Comparison of ENCODE assay signal across 15 cellular contexts in the genomic region with DNA sequence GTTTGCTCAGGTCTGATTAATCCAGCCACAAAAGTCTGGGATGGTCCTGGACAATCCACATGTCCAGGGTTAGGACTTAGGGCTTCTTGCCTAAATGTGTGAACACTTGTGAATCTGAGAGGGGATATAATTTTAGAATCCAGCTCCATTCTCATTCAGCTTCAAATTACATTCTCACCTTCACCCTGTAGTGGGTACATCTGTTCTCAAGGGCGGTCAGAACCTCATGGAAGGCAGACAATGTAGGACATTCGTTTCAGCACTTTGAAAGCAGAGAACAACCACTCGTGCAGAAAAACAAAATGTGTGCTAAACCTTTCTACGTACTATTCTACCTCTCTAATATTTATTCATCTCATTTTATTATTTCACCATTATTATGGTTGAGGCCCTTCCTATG. TPM values are rescaled to one million over a fixed set of nuclear protein-coding genes. Genes with fewer than 3 reads are reported as not detected.
DNase-seq lines count a peak whose midpoint lies in the region; ATAC-seq and TF ChIP-seq lines count a peak whose summit lies in the region.
"Had no signal": no experiment of that assay in that cellular context is flagged by ENCODE, and none has a peak within 500 bp of the region (broad histone marks: within the 10 kb centered on the region; RNA-seq: fewer than 3 reads in every experiment).

No MANE protein-coding gene starts in this region.

- no peak for TF ChIP-seq POLR2A in upper lobe of left lung (IDR thresholded peaks at IDR 0.05)

- H3K9me3 ChIP-seq in Karpas-422 (ENCODE audit: low read length) (no peaks in the 10 kb centered on the region), upper lobe of left lung (no peaks in the 10 kb centered on the region)
- H3K9me3 ChIP-seq: neutrophil had no signal

- peak overlapping the region; percentile 81 for H3K9ac ChIP-seq in Karpas-422 (ENCODE audit: low read length)
- H3K9ac ChIP-seq: GM23248 had no signal

- H3K36me3 ChIP-seq in Karpas-422 (ENCODE audit: insufficient read depth, low read length) = peaks cover 20% of the 10 kb centered on the region
- H3K36me3 ChIP-seq in upper lobe of left lung = peaks cover 0 to 3% (median 0%) of the 10 kb centered on the region in 4 donors
- H3K36me3 ChIP-seq: neutrophil had no signal

- no peaks in the 10 kb centered on the region for H4K20me1 ChIP-seq in Karpas-422 (ENCODE audit: insufficient read depth, low read depth, low read length)

- peak overlapping the region; percentile 99 for H3K27ac Mint-ChIP-seq in activated naive CD4-positive, alpha-beta T cell treated with anti-CD3 and anti-CD28 coated beads, Interleukin-2, amount 50 U/mL, for 24 hours
- no peak overlapping the region for H3K27ac Mint-ChIP-seq in activated naive CD4-positive, alpha-beta T cell treated with anti-CD3 and anti-CD28 coated beads for 36 hours
- peak overlapping the region; percentile 98 to 99 for H3K27ac Mint-ChIP-seq in effector memory CD8-positive, alpha-beta T cell
- peak overlapping the region; percentile 95 for H3K27ac Mint-ChIP-seq in stimulated activated naive B cell treated with anti-CD40 and anti-IgM and Interleukin-4, amounts not matched to agents 10 μg/mL and 1 μg/mL and 100 μg/mL, for 72 hours
- no peak overlapping the region for H3K27ac Mint-ChIP-seq in progenitor cell of endocrine pancreas
- H3K27ac Mint-ChIP-seq: mesothelial cell of epicardium had no signal

- peaks cover 14% of the 10 kb centered on the region; the same call in 1 of the 2 replicates for H3K79me2 ChIP-seq in Karpas-422 (ENCODE audit: low read length)

- whole genome bisulfite sequencing in upper lobe of left lung, 2 donors = 90% methylated on average over 4 of the region's 4 CpGs

- CTCF ChIA-PET in activated naive CD4-positive, alpha-beta T cell treated with anti-CD3 and anti-CD28 coated beads for 36 hours (lab: Charles Lee) = interaction anchor here (1.0 to 1.9 kb wide), 5 partner anchors 22 to 84 kb away, joined by 3 to 7 read pairs (median 4); no protein-coding TSS in a partner anchor

- no peak overlapping the region for H2AFZ ChIP-seq in Karpas-422 (ENCODE audit: low read length)
- H2AFZ ChIP-seq: GM23248 had no signal

- TF ChIP-seq CTCF in progenitor cell of endocrine pancreas (IDR thresholded peaks at IDR 0.05; ENCODE audit: unreplicated experiment) (no peak), upper lobe of left lung (IDR thresholded peaks at IDR 0.05) (no peak)

- DNase-seq in activated naive CD4-positive, alpha-beta T cell treated with anti-CD3 and anti-CD28 coated beads for 36 hours = no peak
- DNase-seq in Karpas-422 = peak; percentile 73
- no peak for DNase-seq in effector memory CD8-positive, alpha-beta T cell
- DNase-seq in stimulated activated naive B cell treated with anti-CD40 and anti-IgM and Interleukin-4, amounts not matched to agents 10 μg/mL and 1 μg/mL and 100 μg/mL, for 72 hours = no peak
- no peak for DNase-seq in progenitor cell of endocrine pancreas (ENCODE audit: low spot score, unreplicated experiment)
- no peak for DNase-seq in upper lobe of left lung
- DNase-seq: activated CD4-positive, alpha-beta T cell treated with anti-CD3 and anti-CD28 coated beads for 48 hours; GM23248; hippocampal formation; NCI-H187 treated with DMSO at 0.1 percent for 48 hours; NCI-H510A had no signal

- peak overlapping the region; percentile 79 for H3K4me2 ChIP-seq in Karpas-422 (ENCODE audit: low read depth, low read length, poor library complexity, severe bottlenecking)

- no peak for TF ChIP-seq EP300 in upper lobe of left lung (IDR thresholded peaks at IDR 0.05)

- peaks cover 75% of the 10 kb centered on the region for H3K4me1 Mint-ChIP-seq in activated naive CD4-positive, alpha-beta T cell treated with anti-CD3 and anti-CD28 coated beads, Interleukin-2, amount 50 U/mL, for 24 hours
- H3K4me1 Mint-ChIP-seq in activated naive CD4-positive, alpha-beta T cell treated with anti-CD3 and anti-CD28 coated beads for 36 hours (ENCODE audit: low read depth) = peaks cover 50% of the 10 kb centered on the region
- peaks cover 58 to 59% of the 10 kb centered on the region in 2 donors for H3K4me1 Mint-ChIP-seq in effector memory CD8-positive, alpha-beta T cell (ENCODE audit: low read depth in 2 of 2)
- peaks cover 45 to 77% of the 10 kb centered on the region in 2 donors for H3K4me1 Mint-ChIP-seq in stimulated activated naive B cell treated with anti-CD40 and anti-IgM and Interleukin-4, amounts not matched to agents 10 μg/mL and 1 μg/mL and 100 μg/mL, for 72 hours
- peaks cover 4% of the 10 kb centered on the region for H3K4me1 Mint-ChIP-seq in progenitor cell of endocrine pancreas (ENCODE audit: low read depth)

- intact Hi-C loops in activated naive CD4-positive, alpha-beta T cell treated with anti-CD3 and anti-CD28 coated beads for 36 hours (cut with micrococcal nuclease) = no loop called here

- no peaks in the 10 kb centered on the region for H3K9me2 ChIP-seq in Karpas-422 (replicated peaks; ENCODE audit: insufficient read depth, low read length)

- H3K9me3 Mint-ChIP-seq in activated naive CD4-positive, alpha-beta T cell treated with anti-CD3 and anti-CD28 coated beads, Interleukin-2, amount 50 U/mL, for 24 hours = no peaks in the 10 kb centered on the region
- no peaks in the 10 kb centered on the region for H3K9me3 Mint-ChIP-seq in activated naive CD4-positive, alpha-beta T cell treated with anti-CD3 and anti-CD28 coated beads for 36 hours
- no peaks in the 10 kb centered on the region for H3K9me3 Mint-ChIP-seq in effector memory CD8-positive, alpha-beta T cell
- H3K9me3 Mint-ChIP-seq in stimulated activated naive B cell treated with anti-CD40 and anti-IgM and Interleukin-4, amounts not matched to agents 10 μg/mL and 1 μg/mL and 100 μg/mL, for 72 hours = peaks cover 0 to 3% of the 10 kb centered on the region in 2 donors
- no peaks in the 10 kb centered on the region for H3K9me3 Mint-ChIP-seq in progenitor cell of endocrine pancreas (ENCODE audit: low read depth)
- H3K9me3 Mint-ChIP-seq: mesothelial cell of epicardium had no signal

- ATAC-seq in effector memory CD8-positive, alpha-beta T cell (replicated peaks) = no peak
- no peak for ATAC-seq in stimulated activated naive B cell treated with anti-CD40 and anti-IgM and Interleukin-4, amounts not matched to agents 10 μg/mL and 1 μg/mL and 100 μg/mL, for 72 hours (replicated peaks)
- ATAC-seq in GM18867 (IDR thresholded peaks at IDR 0.05; ENCODE audit: unreplicated experiment) (no peak), upper lobe of left lung (ENCODE audit: low FRiP score in 2 of 2) (no peak)

- H3K4me3 ChIP-seq in Karpas-422 (ENCODE audit: low read length) (peak overlapping the region; percentile 64), upper lobe of left lung (no peak overlapping the region)
- H3K4me3 ChIP-seq: GM23248 had no signal

- H3K27me3 ChIP-seq in Karpas-422 (ENCODE audit: low read length) (no peaks in the 10 kb centered on the region), upper lobe of left lung (no peaks in the 10 kb centered on the region)
- H3K27me3 ChIP-seq: neutrophil had no signal

- peaks cover 64% of the 10 kb centered on the region for H3K4me1 ChIP-seq in Karpas-422 (ENCODE audit: low read length)
- peaks cover 4 to 17% (median 9%) of the 10 kb centered on the region in 4 donors for H3K4me1 ChIP-seq in upper lobe of left lung

- peak overlapping the region; percentile 95 for H3K27ac ChIP-seq in Karpas-422 (ENCODE audit: low read length)
- H3K27ac ChIP-seq in upper lobe of left lung = peak overlapping the region in 1 of 4 donors; percentile 78
- H3K27ac ChIP-seq: GM23248 had no signal

- H3K27me3 Mint-ChIP-seq in activated naive CD4-positive, alpha-beta T cell treated with anti-CD3 and anti-CD28 coated beads, Interleukin-2, amount 50 U/mL, for 24 hours = no peaks in the 10 kb centered on the region
- no peaks in the 10 kb centered on the region for H3K27me3 Mint-ChIP-seq in activated naive CD4-positive, alpha-beta T cell treated with anti-CD3 and anti-CD28 coated beads for 36 hours (ENCODE audit: low read depth)
- no peaks in the 10 kb centered on the region for H3K27me3 Mint-ChIP-seq in effector memory CD8-positive, alpha-beta T cell
- H3K27me3 Mint-ChIP-seq in stimulated activated naive B cell treated with anti-CD40 and anti-IgM and Interleukin-4, amounts not matched to agents 10 μg/mL and 1 μg/mL and 100 μg/mL, for 72 hours = no peaks in the 10 kb centered on the region
- H3K27me3 Mint-ChIP-seq in progenitor cell of endocrine pancreas = no peaks in the 10 kb centered on the region

- peak overlapping the region; percentile 99 for H3K4me3 Mint-ChIP-seq in activated naive CD4-positive, alpha-beta T cell treated with anti-CD3 and anti-CD28 coated beads, Interleukin-2, amount 50 U/mL, for 24 hours
- no peak overlapping the region for H3K4me3 Mint-ChIP-seq in activated naive CD4-positive, alpha-beta T cell treated with anti-CD3 and anti-CD28 coated beads for 36 hours
- peak overlapping the region; percentile 92 to 96 for H3K4me3 Mint-ChIP-seq in effector memory CD8-positive, alpha-beta T cell
- no peak overlapping the region for H3K4me3 Mint-ChIP-seq in stimulated activated naive B cell treated with anti-CD40 and anti-IgM and Interleukin-4, amounts not matched to agents 10 μg/mL and 1 μg/mL and 100 μg/mL, for 72 hours
- H3K4me3 Mint-ChIP-seq in progenitor cell of endocrine pancreas (ENCODE audit: low read depth) = no peak overlapping the region
- H3K4me3 Mint-ChIP-seq: mesothelial cell of epicardium had no signal

- no peaks in the 10 kb centered on the region for H3K36me3 Mint-ChIP-seq in activated naive CD4-positive, alpha-beta T cell treated with anti-CD3 and anti-CD28 coated beads, Interleukin-2, amount 50 U/mL, for 24 hours
- peaks cover 8% of the 10 kb centered on the region for H3K36me3 Mint-ChIP-seq in activated naive CD4-positive, alpha-beta T cell treated with anti-CD3 and anti-CD28 coated beads for 36 hours (ENCODE audit: low read depth)
- peaks cover 45% of the 10 kb centered on the region for H3K36me3 Mint-ChIP-seq in effector memory CD8-positive, alpha-beta T cell (ENCODE audit: insufficient read depth)
- peaks cover 10 to 17% of the 10 kb centered on the region in 2 donors for H3K36me3 Mint-ChIP-seq in stimulated activated naive B cell treated with anti-CD40 and anti-IgM and Interleukin-4, amounts not matched to agents 10 μg/mL and 1 μg/mL and 100 μg/mL, for 72 hours
- H3K36me3 Mint-ChIP-seq in progenitor cell of endocrine pancreas (ENCODE audit: insufficient read depth) = no peaks in the 10 kb centered on the region
- H3K36me3 Mint-ChIP-seq: mesothelial cell of epicardium had no signal

RNA-seq across cellular contexts. Expression of a gene that starts 1.2 kb away (rescaled TPM):
- under 1 TPM; 0.49 to 0.64 TPM for total RNA-seq in activated naive CD4-positive, alpha-beta T cell treated with anti-CD3 and anti-CD28 coated beads for 36 hours
- 60.2 and 84.7 TPM in 2 replicates for total RNA-seq in Karpas-422 (2014; rRNA removed; shearing (Covaris generic); ENCODE audit: low replicate concordance)
- total RNA-seq in progenitor cell of endocrine pancreas (1.7 and 1.8 TPM in 2 replicates), upper lobe of left lung (1 to 10 TPM; 2.1 to 8.5 (median 5.4) TPM)

RNA-seq across cellular contexts. Expression of a gene that starts 45.8 kb away (rescaled TPM):
- total RNA-seq in activated naive CD4-positive, alpha-beta T cell treated with anti-CD3 and anti-CD28 coated beads for 36 hours = 1 to 10 TPM; 2.2 to 2.5 TPM
- 0.83 and 3.7 TPM in 2 replicates for total RNA-seq in Karpas-422 (2014; rRNA removed; shearing (Covaris generic); ENCODE audit: low replicate concordance)
- total RNA-seq in progenitor cell of endocrine pancreas (119 and 127 TPM in 2 replicates), upper lobe of left lung (10 to 100 TPM in 2 of 6 donors, 1 to 10 TPM in 3, under 1 TPM in 1; 0.46 to 25.1 (median 4.4) TPM)

Comparison
In these comparisons a context has a peak if more than half of its experiments do, and no peak if none do; other contexts are left out.
1. H3K27ac Mint-ChIP-seq: peak in activated naive CD4-positive, alpha-beta T cell treated with anti-CD3 and anti-CD28 coated beads, Interleukin-2, amount 50 U/mL, for 24 hours (single experiment), effector memory CD8-positive, alpha-beta T cell (2 of 2) and stimulated activated naive B cell treated with anti-CD40 and anti-IgM and Interleukin-4, amounts not matched to agents 10 μg/mL and 1 μg/mL and 100 μg/mL, for 72 hours (single experiment); none in activated naive CD4-positive, alpha-beta T cell treated with anti-CD3 and anti-CD28 coated beads for 36 hours (single experiment) and progenitor cell of endocrine pancreas (single experiment).
2. H3K4me3 Mint-ChIP-seq: peak in activated naive CD4-positive, alpha-beta T cell treated with anti-CD3 and anti-CD28 coated beads, Interleukin-2, amount 50 U/mL, for 24 hours (single experiment) and effector memory CD8-positive, alpha-beta T cell (2 of 2); none in activated naive CD4-positive, alpha-beta T cell treated with anti-CD3 and anti-CD28 coated beads for 36 hours (single experiment), stimulated activated naive B cell treated with anti-CD40 and anti-IgM and Interleukin-4, amounts not matched to agents 10 μg/mL and 1 μg/mL and 100 μg/mL, for 72 hours (0 of 2) and progenitor cell of endocrine pancreas (single experiment).